Comparison of ENCODE assay signal across 1 cellular context in genomic region chr14:94394594-94395305, GRCh38.
TF ChIP-seq lines count a peak whose summit lies in the region.

No MANE protein-coding gene starts in this region.

TF ChIP-seq in HepG2, 621 proteins besides CTCF, POLR2A, EP300 and RAD21 (continued from another document and continues in another):
- TF ChIP-seq, protein P1, sequence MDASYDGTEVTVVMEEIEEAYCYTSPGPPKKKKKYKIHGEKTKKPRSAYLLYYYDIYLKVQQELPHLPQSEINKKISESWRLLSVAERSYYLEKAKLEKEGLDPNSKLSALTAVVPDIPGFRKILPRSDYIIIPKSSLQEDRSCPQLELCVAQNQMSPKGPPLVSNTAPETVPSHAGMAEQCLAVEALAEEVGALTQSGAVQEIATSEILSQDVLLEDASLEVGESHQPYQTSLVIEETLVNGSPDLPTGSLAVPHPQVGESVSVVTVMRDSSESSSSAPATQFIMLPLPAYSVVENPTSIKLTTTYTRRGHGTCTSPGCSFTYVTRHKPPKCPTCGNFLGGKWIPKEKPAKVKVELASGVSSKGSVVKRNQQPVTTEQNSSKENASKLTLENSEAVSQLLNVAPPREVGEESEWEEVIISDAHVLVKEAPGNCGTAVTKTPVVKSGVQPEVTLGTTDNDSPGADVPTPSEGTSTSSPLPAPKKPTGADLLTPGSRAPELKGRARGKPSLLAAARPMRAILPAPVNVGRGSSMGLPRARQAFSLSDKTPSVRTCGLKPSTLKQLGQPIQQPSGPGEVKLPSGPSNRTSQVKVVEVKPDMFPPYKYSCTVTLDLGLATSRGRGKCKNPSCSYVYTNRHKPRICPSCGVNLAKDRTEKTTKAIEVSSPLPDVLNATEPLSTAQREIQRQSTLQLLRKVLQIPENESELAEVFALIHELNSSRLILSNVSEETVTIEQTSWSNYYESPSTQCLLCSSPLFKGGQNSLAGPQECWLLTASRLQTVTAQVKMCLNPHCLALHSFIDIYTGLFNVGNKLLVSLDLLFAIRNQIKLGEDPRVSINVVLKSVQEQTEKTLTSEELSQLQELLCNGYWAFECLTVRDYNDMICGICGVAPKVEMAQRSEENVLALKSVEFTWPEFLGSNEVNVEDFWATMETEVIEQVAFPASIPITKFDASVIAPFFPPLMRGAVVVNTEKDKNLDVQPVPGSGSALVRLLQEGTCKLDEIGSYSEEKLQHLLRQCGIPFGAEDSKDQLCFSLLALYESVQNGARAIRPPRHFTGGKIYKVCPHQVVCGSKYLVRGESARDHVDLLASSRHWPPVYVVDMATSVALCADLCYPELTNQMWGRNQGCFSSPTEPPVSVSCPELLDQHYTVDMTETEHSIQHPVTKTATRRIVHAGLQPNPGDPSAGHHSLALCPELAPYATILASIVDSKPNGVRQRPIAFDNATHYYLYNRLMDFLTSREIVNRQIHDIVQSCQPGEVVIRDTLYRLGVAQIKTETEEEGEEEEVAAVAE (CRISPR knock-in tag; IDR thresholded peaks at IDR 0.05; ENCODE audit: borderline replicate concordance) = peak; percentile 43; the same call in 1 of the 2 replicates
- peak; percentile 32; the same call in 1 of the 2 replicates for TF ChIP-seq POLR2AphosphoS5 (IDR thresholded peaks at IDR 0.05; ENCODE audit: low read depth, low read length)
- TF ChIP-seq ZFP37 (CRISPR knock-in tag; IDR thresholded peaks at IDR 0.05; ENCODE audit: borderline replicate concordance) = 0 out of 2 replicates have a peak, but pooled peaks have one; percentile 55
- no peak for TF ChIP-seq ZNF703 (CRISPR knock-in tag; IDR thresholded peaks at IDR 0.05; ENCODE audit: borderline replicate concordance)
- peak; percentile 81 for TF ChIP-seq FOSL2 (CRISPR knock-in tag; IDR thresholded peaks at IDR 0.05)
- TF ChIP-seq NFKB2 (CRISPR knock-in tag; IDR thresholded peaks at IDR 0.05; ENCODE audit: borderline replicate concordance) = 0 out of 2 replicates have a peak, but pooled peaks have one; percentile 7
- peak; percentile 46; the same call in 1 of the 2 replicates for TF ChIP-seq ARID3A (IDR thresholded peaks at IDR 0.05; ENCODE audit: low read depth, low read length)
- peak; percentile 76 for TF ChIP-seq BRD4 (CRISPR knock-in tag; IDR thresholded peaks at IDR 0.05)
- TF ChIP-seq SMAD9 (CRISPR knock-in tag; IDR thresholded peaks at IDR 0.05) = no peak
- TF ChIP-seq SNAI1 (CRISPR knock-in tag; IDR thresholded peaks at IDR 0.05; ENCODE audit: borderline replicate concordance) = 0 out of 2 replicates have a peak, but pooled peaks have one; percentile 32
- peak; percentile 62 for TF ChIP-seq SALL1 (CRISPR knock-in tag; IDR thresholded peaks at IDR 0.05)
- TF ChIP-seq ZNF160 (CRISPR knock-in tag; IDR thresholded peaks at IDR 0.05) = 0 out of 2 replicates have a peak, but pooled peaks have one; percentile 19
- TF ChIP-seq, protein P2, sequence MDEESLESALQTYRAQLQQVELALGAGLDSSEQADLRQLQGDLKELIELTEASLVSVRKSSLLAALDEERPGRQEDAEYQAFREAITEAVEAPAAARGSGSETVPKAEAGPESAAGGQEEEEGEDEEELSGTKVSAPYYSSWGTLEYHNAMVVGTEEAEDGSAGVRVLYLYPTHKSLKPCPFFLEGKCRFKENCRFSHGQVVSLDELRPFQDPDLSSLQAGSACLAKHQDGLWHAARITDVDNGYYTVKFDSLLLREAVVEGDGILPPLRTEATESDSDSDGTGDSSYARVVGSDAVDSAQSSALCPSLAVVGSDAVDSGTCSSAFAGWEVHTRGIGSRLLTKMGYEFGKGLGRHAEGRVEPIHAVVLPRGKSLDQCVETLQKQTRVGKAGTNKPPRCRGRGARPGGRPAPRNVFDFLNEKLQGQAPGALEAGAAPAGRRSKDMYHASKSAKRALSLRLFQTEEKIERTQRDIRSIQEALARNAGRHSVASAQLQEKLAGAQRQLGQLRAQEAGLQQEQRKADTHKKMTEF (CRISPR knock-in tag; IDR thresholded peaks at IDR 0.05) = 0 out of 2 replicates have a peak, but pooled peaks have one; percentile 41
- TF ChIP-seq KDM5B (CRISPR knock-in tag; IDR thresholded peaks at IDR 0.05; ENCODE audit: borderline replicate concordance) = peak; percentile 20; the same call in 1 of the 2 replicates
- no peak for TF ChIP-seq ZNF7 (CRISPR knock-in tag; IDR thresholded peaks at IDR 0.05)
- peak; percentile 59; the same call in 1 of the 2 replicates for TF ChIP-seq HNF4G (IDR thresholded peaks at IDR 0.05; ENCODE audit: borderline replicate concordance, low read depth, low read length)
- no peak for TF ChIP-seq HNF4G (CRISPR knock-in tag; IDR thresholded peaks at IDR 0.05; ENCODE audit: borderline replicate concordance, low read depth)
- TF ChIP-seq ZHX2 (IDR thresholded peaks at IDR 0.05; ENCODE audit: low read depth) = peak; percentile 62
- no peak for TF ChIP-seq ZHX2 (CRISPR knock-in tag; IDR thresholded peaks at IDR 0.05; ENCODE audit: borderline replicate concordance)
- peak; percentile 55; the same call in 1 of the 2 replicates for TF ChIP-seq RBFOX2 (IDR thresholded peaks at IDR 0.05; ENCODE audit: low read depth, low read length)
- TF ChIP-seq ZNF564 (CRISPR knock-in tag; IDR thresholded peaks at IDR 0.05) = 0 out of 2 replicates have a peak, but pooled peaks have one; percentile 35
- no peak for TF ChIP-seq MTF1 (CRISPR knock-in tag; IDR thresholded peaks at IDR 0.05)
- peak; percentile 20; the same call in 1 of the 2 replicates for TF ChIP-seq YEATS4 (CRISPR knock-in tag; IDR thresholded peaks at IDR 0.05; ENCODE audit: borderline replicate concordance)
- TF ChIP-seq ZNF761 (CRISPR knock-in tag; conservative IDR thresholded peaks at IDR 0.05) = peak; percentile 45; the same call in 1 of the 2 replicates
- TF ChIP-seq ISL2 (CRISPR knock-in tag; IDR thresholded peaks at IDR 0.05) = peak; percentile 67; the same call in 1 of the 2 replicates
- TF ChIP-seq, protein P3, sequence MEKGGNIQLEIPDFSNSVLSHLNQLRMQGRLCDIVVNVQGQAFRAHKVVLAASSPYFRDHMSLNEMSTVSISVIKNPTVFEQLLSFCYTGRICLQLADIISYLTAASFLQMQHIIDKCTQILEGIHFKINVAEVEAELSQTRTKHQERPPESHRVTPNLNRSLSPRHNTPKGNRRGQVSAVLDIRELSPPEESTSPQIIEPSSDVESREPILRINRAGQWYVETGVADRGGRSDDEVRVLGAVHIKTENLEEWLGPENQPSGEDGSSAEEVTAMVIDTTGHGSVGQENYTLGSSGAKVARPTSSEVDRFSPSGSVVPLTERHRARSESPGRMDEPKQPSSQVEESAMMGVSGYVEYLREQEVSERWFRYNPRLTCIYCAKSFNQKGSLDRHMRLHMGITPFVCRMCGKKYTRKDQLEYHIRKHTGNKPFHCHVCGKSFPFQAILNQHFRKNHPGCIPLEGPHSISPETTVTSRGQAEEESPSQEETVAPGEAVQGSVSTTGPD (CRISPR knock-in tag; IDR thresholded peaks at IDR 0.05) = no peak
- peak; percentile 98 for TF ChIP-seq CEBPG (CRISPR knock-in tag; IDR thresholded peaks at IDR 0.05)
- peak; percentile 46; the same call in 1 of the 2 replicates for TF ChIP-seq IKZF5 (CRISPR knock-in tag; IDR thresholded peaks at IDR 0.05)
- peak; percentile 25; the same call in 1 of the 2 replicates for TF ChIP-seq DRAP1 (CRISPR knock-in tag; IDR thresholded peaks at IDR 0.05)
- TF ChIP-seq FOXA1 (IDR thresholded peaks at IDR 0.05) = no peak
- TF ChIP-seq FOXA1 (CRISPR knock-in tag; IDR thresholded peaks at IDR 0.05) = peak; percentile 34; the same call in 1 of the 2 replicates
- TF ChIP-seq GATAD2A (CRISPR knock-in tag; IDR thresholded peaks at IDR 0.05) = peak; percentile 90
- TF ChIP-seq RFX5 (IDR thresholded peaks at IDR 0.05; ENCODE audit: low read depth, low read length) = 0 out of 2 replicates have a peak, but pooled peaks have one; percentile 16
- TF ChIP-seq FOXP4 (CRISPR knock-in tag; IDR thresholded peaks at IDR 0.05) = peak; percentile 69
- TF ChIP-seq SOX13 (IDR thresholded peaks at IDR 0.05) = no peak
- peak in 1 of 2 experiments; percentile 77; a peak in 2 of 4 replicates for TF ChIP-seq SOX13 (CRISPR knock-in tag; conservative IDR thresholded peaks at IDR 0.05 in 1 of 2, IDR thresholded peaks at IDR 0.05 in 1 of 2)
- TF ChIP-seq ZNF605 (CRISPR knock-in tag; IDR thresholded peaks at IDR 0.05) = peak; percentile 69; the same call in 1 of the 2 replicates
- TF ChIP-seq FOXO1 (CRISPR knock-in tag; IDR thresholded peaks at IDR 0.05) = peak; percentile 60; the same call in 1 of the 2 replicates
- TF ChIP-seq CAMTA2 (CRISPR knock-in tag; IDR thresholded peaks at IDR 0.05; ENCODE audit: borderline replicate concordance) = no peak
- peak; percentile 54; the same call in 1 of the 2 replicates for TF ChIP-seq HMG20B (CRISPR knock-in tag; conservative IDR thresholded peaks at IDR 0.05)
- TF ChIP-seq NR2F6 (IDR thresholded peaks at IDR 0.05) = peak; percentile 10; the same call in 1 of the 2 replicates
- TF ChIP-seq NR2F6 (CRISPR knock-in tag; IDR thresholded peaks at IDR 0.05) = peak; percentile 6; the same call in 1 of the 2 replicates
